ENCODE assay signal across 8 cellular contexts in genomic region chr14:73136387-73137221, GRCh38. TPM values are rescaled to one million over a fixed set of nuclear protein-coding genes. Genes with fewer than 3 reads are reported as not detected.
A peak's percentile ranks its signal among the peaks of the same experiment; 100 is the strongest.
DNase-seq lines count a peak whose midpoint lies in the region; ATAC-seq and TF ChIP-seq lines count a peak whose summit lies in the region.

Gene PSEN1, plus strand, starts transcription at chr14:73136507. Its CDS starts 11,513 bp downstream, at chr14:73148020.

- peak; percentile 93 for ATAC-seq in GM18868 (IDR thresholded peaks at IDR 0.05; ENCODE audit: unreplicated experiment)
- ATAC-seq in HG03103 (IDR thresholded peaks at IDR 0.05; ENCODE audit: low read depth, unreplicated experiment): peak; percentile 87

- peak within 1 kb of the TSS; percentile 71 for H3K9ac ChIP-seq in iPS-18a (ENCODE audit: low read length)
- peak within 1 kb of the TSS; percentile 91 for H3K9ac ChIP-seq in skeletal muscle satellite cell (ENCODE audit: low read depth, low read length)

- H3K27me3 ChIP-seq in ACC112 (ENCODE audit: insufficient read depth, low read length) (no peaks in the 10 kb centered on the region), iPS-18a (ENCODE audit: control insufficient read depth, insufficient read depth, low read length) (no peaks in the 10 kb centered on the region), skeletal muscle satellite cell (ENCODE audit: control insufficient read depth, insufficient read depth, low read length) (no peaks in the 10 kb centered on the region)

- DNase-seq in NCI-H2196 treated with DMSO at 0.1 percent for 48 hours (lab: John Stamatoyannopoulos, UW; ENCODE audit: unreplicated experiment) (peak; percentile 86), T47D (ENCODE audit: low read depth in 1 of 2, low spot score in 1 of 2) (peak; percentile 48 to 96)

- in situ Hi-C loops in T47D (cut with HindIII; ENCODE audit: low pct_unique_long_range_greater_than_20kb, low sequenced_read_pairs): no loop called here

- H3K36me3 ChIP-seq in ACC112 (ENCODE audit: insufficient read depth, low read length): no peaks in the 10 kb centered on the region
- H3K36me3 ChIP-seq in iPS-18a (ENCODE audit: control insufficient read depth, low read depth, low read length): no peaks in the 10 kb centered on the region
- no peaks in the 10 kb centered on the region for H3K36me3 ChIP-seq in skeletal muscle satellite cell (ENCODE audit: insufficient read depth, low read length)

- H3K27ac ChIP-seq in ACC112 (ENCODE audit: low read depth, low read length): peak within 1 kb of the TSS; percentile 95
- H3K27ac ChIP-seq in VCaP: peak within 1 kb of the TSS; percentile 84
- H3K27ac ChIP-seq in iPS-18a (ENCODE audit: low read length): no peak within 1 kb of the TSS

- peaks cover 40% of the 10 kb centered on the region for H3K79me2 ChIP-seq in ACC112 (ENCODE audit: control insufficient read depth, insufficient read depth, low read length, unreplicated experiment)

- no peaks in the 10 kb centered on the region for H3K9me3 ChIP-seq in iPS-18a (ENCODE audit: control insufficient read depth, low read depth, low read length)
- H3K9me3 ChIP-seq in skeletal muscle satellite cell (replicated peaks; ENCODE audit: low read length): no peaks in the 10 kb centered on the region

- H2AFZ ChIP-seq in ACC112 (ENCODE audit: low read length, unreplicated experiment): peak within 1 kb of the TSS; percentile 80

- peak within 1 kb of the TSS; percentile 98 for H3K4me3 ChIP-seq in ACC112 (ENCODE audit: low read depth, low read length)
- peak within 1 kb of the TSS; percentile 79 for H3K4me3 ChIP-seq in iPS-18a (ENCODE audit: low read length)
- peak within 1 kb of the TSS; percentile 92 for H3K4me3 ChIP-seq in skeletal muscle satellite cell (ENCODE audit: low read length)

- H3K4me1 ChIP-seq in ACC112 (ENCODE audit: control insufficient read depth, insufficient read depth, low read length, unreplicated experiment) (peaks cover 7% of the 10 kb centered on the region), iPS-18a (ENCODE audit: control insufficient read depth, low read depth, low read length) (peaks cover 8% of the 10 kb centered on the region), skeletal muscle satellite cell (ENCODE audit: control insufficient read depth, insufficient read depth, low read length) (peaks cover 10% of the 10 kb centered on the region)

- H3K4me2 ChIP-seq in skeletal muscle satellite cell (ENCODE audit: low read length): peak within 1 kb of the TSS; percentile 83

- TF ChIP-seq CTCF in VCaP (conservative IDR thresholded peaks at IDR 0.05): no peak

RNA-seq across cellular contexts. Expression of gene PSEN1, which starts in this region (rescaled TPM):
- total RNA-seq in skeletal muscle satellite cell (2012; rRNA removed): 27.6 and 33.4 TPM in 2 replicates
